ENCODE assay signal across 17 cellular contexts in the genomic region with DNA sequence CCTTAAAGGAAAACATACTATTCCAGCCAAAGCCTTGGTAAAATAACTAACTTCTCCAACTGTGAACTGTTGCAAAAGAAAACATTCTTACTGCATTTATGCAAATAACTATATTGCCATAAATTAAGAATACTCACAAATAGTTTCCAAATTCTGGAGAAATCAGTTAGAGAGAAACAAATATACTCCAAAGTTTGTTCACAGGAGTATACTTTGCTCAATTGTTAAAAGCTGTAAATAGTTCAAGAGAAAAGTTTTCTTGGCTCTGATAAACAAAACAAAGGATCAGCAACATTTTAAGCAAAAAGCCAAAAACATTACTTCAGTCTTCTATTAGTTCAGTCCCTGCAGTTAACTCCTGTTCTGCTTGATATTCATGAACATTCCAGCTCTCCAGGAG.
DNase-seq lines count a peak whose midpoint lies in the region; ATAC-seq and TF ChIP-seq lines count a peak whose summit lies in the region.
"Had no signal": no experiment of that assay in that cellular context is flagged by ENCODE, and none has a peak within 500 bp of the region (broad histone marks: within the 10 kb centered on the region; RNA-seq: fewer than 3 reads in every experiment).

No MANE protein-coding gene starts in this region.

- H3K14ac ChIP-seq in mesenchymal stem cell (ENCODE audit: low read length in 2 of 2), result no peak overlapping the region

- H3K36me3 ChIP-seq in mesenchymal stem cell (ENCODE audit: control insufficient read depth in 1 of 2, insufficient read depth in 2 of 2, low read depth in 1 of 2, low read length in 2 of 2), result no peaks in the 10 kb centered on the region
- H3K36me3 ChIP-seq: BE2C had no signal

- no peak overlapping the region for H3K9ac ChIP-seq in mesenchymal stem cell (ENCODE audit: low read length)

- peak; percentile 20 for DNase-seq in NAMALWA (ENCODE audit: low spot score)
- DNase-seq in astrocyte of the spinal cord (ENCODE audit: low read depth, low spot score), result peak; percentile 8
- DNase-seq in mesenchymal stem cell, result peak; percentile 6
- no peak for DNase-seq in left lobe of liver (ENCODE audit: low spot score)
- no peak for DNase-seq in GM13976 (ENCODE audit: low spot score)
- DNase-seq: ACHN; BE2C; C1 segment of cervical spinal cord; CD4-positive, CD25-positive, alpha-beta regulatory T cell; CD8-positive, alpha-beta memory T cell; COR-L47; GOT3; H7; IMR-90; KBM-7 had no signal

- H3K23ac ChIP-seq in mesenchymal stem cell (ENCODE audit: low read length in 2 of 2), result no peak overlapping the region

- peaks cover 13% of the 10 kb centered on the region for H3K9me3 ChIP-seq in mesenchymal stem cell (ENCODE audit: control insufficient read depth, low read length)
- H3K9me3 ChIP-seq: BE2C had no signal

- no peak for TF ChIP-seq CTCF in astrocyte of the spinal cord (IDR thresholded peaks at IDR 0.05; ENCODE audit: low read depth, low read length)
- no peak for TF ChIP-seq CTCF in GM13976 (IDR thresholded peaks at IDR 0.05; ENCODE audit: borderline replicate concordance, control extremely low read depth, extremely low read depth, insufficient read depth, missing control alignments)

- H3K18ac ChIP-seq in mesenchymal stem cell (ENCODE audit: low read depth in 1 of 2, low read length in 2 of 2), result no peak overlapping the region

- H4K8ac ChIP-seq in mesenchymal stem cell (ENCODE audit: low read length), result no peak overlapping the region

- H3K27ac ChIP-seq in mesenchymal stem cell (ENCODE audit: low read length, poor library complexity, severe bottlenecking), result no peak overlapping the region

- no peak overlapping the region for H2BK5ac ChIP-seq in mesenchymal stem cell (ENCODE audit: low read depth, low read length, poor library complexity, severe bottlenecking)

- no peak overlapping the region for H3K4ac ChIP-seq in mesenchymal stem cell (ENCODE audit: low read depth in 1 of 2, low read length in 2 of 2)

- H3K4me1 ChIP-seq in mesenchymal stem cell (ENCODE audit: control insufficient read depth, insufficient read depth, low read depth, low read length), result no peaks in the 10 kb centered on the region
- H3K4me1 ChIP-seq: BE2C had no signal

- H3K79me1 ChIP-seq in mesenchymal stem cell (replicated peaks; ENCODE audit: low read length, poor library complexity, severe bottlenecking), result no peaks in the 10 kb centered on the region

- no peak overlapping the region for H2BK12ac ChIP-seq in mesenchymal stem cell (ENCODE audit: low read length in 2 of 2)

- H3K4me2 ChIP-seq in mesenchymal stem cell (ENCODE audit: low read length, poor library complexity, severe bottlenecking), result no peak overlapping the region

- no peak overlapping the region for H2AK5ac ChIP-seq in mesenchymal stem cell (ENCODE audit: low read length, severe bottlenecking)

- H2AFZ ChIP-seq in mesenchymal stem cell (ENCODE audit: low read depth, low read length), result no peak overlapping the region

- no peak overlapping the region for H2BK120ac ChIP-seq in mesenchymal stem cell (ENCODE audit: low read depth, low read length)

- in situ Hi-C loops in astrocyte of the spinal cord (cut with HindIII; ENCODE audit: low sequenced_read_pairs) (no loop called here), GM13976 (cut with MboI; ENCODE audit: low sequenced_read_pairs, unreplicated experiment) (no loop called here)

- no peak overlapping the region for H2BK15ac ChIP-seq in mesenchymal stem cell (ENCODE audit: low read depth, poor library complexity, severe bottlenecking)

- no peaks in the 10 kb centered on the region for H3K27me3 ChIP-seq in mesenchymal stem cell (ENCODE audit: control insufficient read depth in 1 of 2, insufficient read depth in 1 of 2, low read length in 2 of 2)

- H3K4me3 ChIP-seq in astrocyte of the spinal cord (ENCODE audit: low read depth, low read length) (no peak overlapping the region), mesenchymal stem cell (ENCODE audit: insufficient read depth in 1 of 2, low read depth in 1 of 2, low read length in 2 of 2) (no peak overlapping the region)

- H4K91ac ChIP-seq in mesenchymal stem cell (ENCODE audit: low read length), result no peak overlapping the region

- ATAC-seq in left lobe of liver, result no peak
- ATAC-seq in GM18517 (IDR thresholded peaks at IDR 0.05; ENCODE audit: unreplicated experiment), result no peak
- ATAC-seq: HCT116 had no signal

Comparison
In these comparisons a context has a peak if more than half of its experiments do, and no peak if none do; other contexts are left out.
1. DNase-seq: peak in NAMALWA (single experiment), astrocyte of the spinal cord (single experiment) and mesenchymal stem cell (single experiment); none in left lobe of liver (single experiment) and GM13976 (single experiment).